ENCODE assay signal across 9 cellular contexts in genomic region chr5:31854625-31855526, GRCh38.
DNase-seq lines count a peak whose midpoint lies in the region; ATAC-seq and TF ChIP-seq lines count a peak whose summit lies in the region.
"Had no signal": no experiment of that assay in that cellular context is flagged by ENCODE, and none has a peak within 500 bp of the region (broad histone marks: within the 10 kb centered on the region; RNA-seq: fewer than 3 reads in every experiment).

No MANE protein-coding gene starts in this region.

- intact Hi-C loops in thyroid gland (cut with DNase I) = no loop called here

- peak overlapping the region; percentile 64 for H3K4me3 ChIP-seq in epithelial cell of proximal tubule (ENCODE audit: low read depth, low read length)
- H3K4me3 ChIP-seq in thyroid gland (replicated peaks in 1 of 3) = peak overlapping the region; percentile 8 to 44 (median 11)

- H3K27me3 Mint-ChIP-seq in T-helper 1 cell treated with Interleukin-12 subunit alpha and Interleukin-12 subunit beta and Interleukin-4 antibody, amounts not matched to agents 30 μg/mL and 1 μg/mL, for 36 hours (ENCODE audit: low read depth) = peaks cover 39% of the 10 kb centered on the region
- H3K27me3 Mint-ChIP-seq in mesothelial cell of epicardium (ENCODE audit: low read depth) = no peaks in the 10 kb centered on the region

- H3K27ac Mint-ChIP-seq in T-helper 1 cell treated with Interleukin-12 subunit alpha and Interleukin-12 subunit beta and Interleukin-4 antibody, amounts not matched to agents 30 μg/mL and 1 μg/mL, for 36 hours = no peak overlapping the region
- peak overlapping the region; percentile 96 for H3K27ac Mint-ChIP-seq in mesothelial cell of epicardium

- no peak for ATAC-seq in GM21786 (IDR thresholded peaks at IDR 0.05; ENCODE audit: unreplicated experiment)

- WGBS in thyroid gland, 2 donors = 0 to 6% methylated on average over 30 to 31 of the region's 54 CpGs

- H3K4me1 Mint-ChIP-seq in T-helper 1 cell treated with Interleukin-12 subunit alpha and Interleukin-12 subunit beta and Interleukin-4 antibody, amounts not matched to agents 30 μg/mL and 1 μg/mL, for 36 hours (ENCODE audit: low read depth) = peaks cover 8% of the 10 kb centered on the region
- H3K4me1 Mint-ChIP-seq in mesothelial cell of epicardium = peaks cover 35% of the 10 kb centered on the region

- peaks cover 8% of the 10 kb centered on the region for H3K9me3 Mint-ChIP-seq in T-helper 1 cell treated with Interleukin-12 subunit alpha and Interleukin-12 subunit beta and Interleukin-4 antibody, amounts not matched to agents 30 μg/mL and 1 μg/mL, for 36 hours
- H3K9me3 Mint-ChIP-seq in mesothelial cell of epicardium = peaks cover 10% of the 10 kb centered on the region

- TF ChIP-seq CTCF in epithelial cell of proximal tubule (conservative IDR thresholded peaks at IDR 0.05; ENCODE audit: low read depth, low read length) (peak; percentile 29), mesothelial cell of epicardium (IDR thresholded peaks at IDR 0.05; ENCODE audit: unreplicated experiment) (no peak), thyroid gland (IDR thresholded peaks at IDR 0.05) (peak in 1 of 6 experiments; percentile 22)

- DNase-seq in T-helper 1 cell = no peak
- peak; percentile 8 for DNase-seq in activated CD4-positive, alpha-beta T cell treated with anti-CD3 and anti-CD28 coated beads, Interleukin-2, amount 50 U/mL, for 1 hour
- no peak for DNase-seq in epithelial cell of proximal tubule (ENCODE audit: low read depth)
- peak; percentile 37 to 68 for DNase-seq in mesothelial cell of epicardium (ENCODE audit: low spot score in 2 of 2, unreplicated experiment in 2 of 2)
- peak; percentile 27 to 42 for DNase-seq in thyroid gland
- no peak for DNase-seq in DMS114 treated with DMSO at 0.1 percent for 48 hours (lab: John Stamatoyannopoulos, UW; ENCODE audit: unreplicated experiment)

- H3K9me3 ChIP-seq in thyroid gland = no peaks in the 10 kb centered on the region

- peak overlapping the region in 1 of 3 donors; percentile 64 for H3K27ac ChIP-seq in thyroid gland
- H3K27ac ChIP-seq: C4-2B had no signal

- no peaks in the 10 kb centered on the region for H3K36me3 ChIP-seq in thyroid gland

- H3K27me3 ChIP-seq in thyroid gland = no peaks in the 10 kb centered on the region

- peak overlapping the region; percentile 57 for H3K4me3 Mint-ChIP-seq in T-helper 1 cell treated with Interleukin-12 subunit alpha and Interleukin-12 subunit beta and Interleukin-4 antibody, amounts not matched to agents 30 μg/mL and 1 μg/mL, for 36 hours
- H3K4me3 Mint-ChIP-seq in mesothelial cell of epicardium = peak overlapping the region; percentile 84

- H3K36me3 Mint-ChIP-seq in T-helper 1 cell treated with Interleukin-12 subunit alpha and Interleukin-12 subunit beta and Interleukin-4 antibody, amounts not matched to agents 30 μg/mL and 1 μg/mL, for 36 hours (ENCODE audit: low read depth) = no peaks in the 10 kb centered on the region
- H3K36me3 Mint-ChIP-seq in mesothelial cell of epicardium = peaks cover 24% of the 10 kb centered on the region

- TF ChIP-seq POLR2A in thyroid gland (IDR thresholded peaks at IDR 0.05) = no peak

- H3K4me1 ChIP-seq in thyroid gland = peaks cover 4 to 15% of the 10 kb centered on the region in 2 donors

Comparison
In these comparisons a context has a peak if more than half of its experiments do, and no peak if none do; other contexts are left out.
1. DNase-seq: peak in activated CD4-positive, alpha-beta T cell treated with anti-CD3 and anti-CD28 coated beads, Interleukin-2, amount 50 U/mL, for 1 hour (single experiment), mesothelial cell of epicardium (2 of 2) and thyroid gland (2 of 2); none in T-helper 1 cell (0 of 5), epithelial cell of proximal tubule (single experiment) and DMS114 treated with DMSO at 0.1 percent for 48 hours (single experiment).